ENCODE assay signal across 23 cellular contexts in genomic region chr2:196431076-196431475, GRCh38.
DNase-seq lines count a peak whose midpoint lies in the region; ATAC-seq, FAIRE-seq and TF ChIP-seq lines count a peak whose summit lies in the region.
"Had no signal": no experiment of that assay in that cellular context is flagged by ENCODE, and none has a peak within 500 bp of the region (broad histone marks: within the 10 kb centered on the region; RNA-seq: fewer than 3 reads in every experiment).

No MANE protein-coding gene starts in this region.

- no peaks in the 10 kb centered on the region for H3K36me3 ChIP-seq in liver (ENCODE audit: control insufficient read depth in 4 of 4, insufficient read depth in 3 of 4, low read depth in 1 of 4, low read length in 3 of 4)
- no peaks in the 10 kb centered on the region for H3K36me3 ChIP-seq in HepG2 (replicated peaks in 1 of 2; ENCODE audit: control insufficient read depth in 1 of 2, insufficient read depth in 2 of 2, low read length in 2 of 2)
- H3K36me3 ChIP-seq in astrocyte (ENCODE audit: insufficient read depth, low read length): no peaks in the 10 kb centered on the region
- H3K36me3 ChIP-seq: HAP-1 had no signal

- H3K27me3 Mint-ChIP-seq in astrocyte (ENCODE audit: low read depth, unreplicated experiment): no peaks in the 10 kb centered on the region

- 64% methylated on average over 2 of the region's 2 CpGs for WGBS in liver
- WGBS in HepG2 (ENCODE audit: low lambda C conversion rate): 2% methylated on average over 2 of the region's 2 CpGs

- H3K79me2 ChIP-seq in HepG2 (ENCODE audit: insufficient read depth, low read length) (no peaks in the 10 kb centered on the region), astrocyte (ENCODE audit: insufficient read depth, low read length) (no peaks in the 10 kb centered on the region)

- no peak overlapping the region for H3K4me3 ChIP-seq in liver (ENCODE audit: low read depth in 1 of 3, low read length in 3 of 3)
- H3K4me3 ChIP-seq in HepG2 (replicated peaks in 1 of 3; ENCODE audit: insufficient read depth in 1 of 3, low read depth in 2 of 3, low read length in 3 of 3): no peak overlapping the region
- H3K4me3 ChIP-seq in astrocyte (ENCODE audit: insufficient read depth, low read depth, low read length): no peak overlapping the region
- H3K4me3 ChIP-seq in fibroblast of the aortic adventitia (ENCODE audit: low read depth, low read length): no peak overlapping the region
- H3K4me3 ChIP-seq: GM23248, HAP-1 had no signal

- H3K27me3 ChIP-seq in liver (ENCODE audit: control insufficient read depth in 4 of 4, insufficient read depth in 4 of 4, low read length in 3 of 4) (no peaks in the 10 kb centered on the region), HepG2 (ENCODE audit: control insufficient read depth in 1 of 2, insufficient read depth in 2 of 2, low read length in 2 of 2) (no peaks in the 10 kb centered on the region), astrocyte (ENCODE audit: insufficient read depth, low read length) (no peaks in the 10 kb centered on the region)

- FAIRE-seq in HepG2 (lab: Jason Lieb, UNC) (no peak), astrocyte (lab: Jason Lieb, UNC) (no peak)

- no peak overlapping the region for H3K27ac Mint-ChIP-seq in astrocyte (ENCODE audit: unreplicated experiment)
- H3K27ac Mint-ChIP-seq: B cell had no signal

- POLR2A ChIA-PET in HepG2 (lab: Yijun Ruan, JAX): no interaction called here

- H3K4me1 Mint-ChIP-seq in astrocyte (ENCODE audit: low read depth, unreplicated experiment): no peaks in the 10 kb centered on the region

- no peak overlapping the region for H3K4me3 Mint-ChIP-seq in astrocyte (ENCODE audit: unreplicated experiment)
- H3K4me3 Mint-ChIP-seq: B cell had no signal

- intact Hi-C loops in HepG2 (cut with micrococcal nuclease; ENCODE audit: unreplicated experiment): loop anchor here (5.0 kb wide), 1 partner anchor 326 kb away; no protein-coding TSS in a partner anchor

- TF ChIP-seq RAD21 in liver (IDR thresholded peaks at IDR 0.05) (no peak), HepG2 (CRISPR knock-in tag; IDR thresholded peaks at IDR 0.05) (no peak)

- H3K27ac ChIP-seq in liver (ENCODE audit: low read depth in 1 of 2, low read length in 2 of 2) (no peak overlapping the region), HepG2 (ENCODE audit: extremely low read length, insufficient read depth, low read length) (no peak overlapping the region), astrocyte (ENCODE audit: low read depth, low read length) (no peak overlapping the region)
- H3K27ac ChIP-seq: 22Rv1, GM23248 had no signal

- H2AFZ ChIP-seq in HepG2 (ENCODE audit: low read length) (no peak overlapping the region), astrocyte (ENCODE audit: low read depth, low read length) (no peak overlapping the region)
- H2AFZ ChIP-seq: GM23248 had no signal

- no peak for ATAC-seq in HepG2

- H3K4me2 ChIP-seq in HepG2 (ENCODE audit: low read depth, low read length) (no peak overlapping the region), astrocyte (ENCODE audit: low read length) (no peak overlapping the region)

- H3K9ac ChIP-seq in liver (ENCODE audit: low read depth in 1 of 2, low read length in 2 of 2) (no peak overlapping the region), HepG2 (ENCODE audit: insufficient read depth, low read depth, low read length) (no peak overlapping the region), astrocyte (ENCODE audit: low read length) (no peak overlapping the region)
- H3K9ac ChIP-seq: GM23248 had no signal

- in situ Hi-C loops in HepG2 (cut with HindIII; ENCODE audit: extremely low pct_ligation_motif_present, low pct_unique_long_range_greater_than_20kb): no loop called here

- TF ChIP-seq EP300 in HepG2 (IDR thresholded peaks at IDR 0.05; ENCODE audit: low read depth in 2 of 2, low read length in 2 of 2): no peak
- no peak for TF ChIP-seq EP300 in HepG2 (CRISPR knock-in tag; IDR thresholded peaks at IDR 0.05; ENCODE audit: borderline replicate concordance)

- TF ChIP-seq POLR2A in HepG2 (IDR thresholded peaks at IDR 0.05; ENCODE audit: insufficient read depth in 1 of 2, low read depth in 2 of 2, low read length in 2 of 2): no peak

- H3K36me3 Mint-ChIP-seq in astrocyte (ENCODE audit: low read depth, unreplicated experiment): no peaks in the 10 kb centered on the region

- TF ChIP-seq CTCF in liver (IDR thresholded peaks at IDR 0.05; ENCODE audit: low read depth, low read length, missing input control) (no peak), HepG2 (CRISPR knock-in tag; IDR thresholded peaks at IDR 0.05) (no peak), astrocyte (IDR thresholded peaks at IDR 0.05; ENCODE audit: insufficient read depth, low read depth, low read length) (no peak), fibroblast of the aortic adventitia (IDR thresholded peaks at IDR 0.05; ENCODE audit: insufficient read depth, low read length) (no peak)

- H3K4me1 ChIP-seq in liver (ENCODE audit: control insufficient read depth in 4 of 4, insufficient read depth in 4 of 4, low read length in 3 of 4) (peaks cover 0 to 6% (median 0%) of the 10 kb centered on the region in 4 donors), HepG2 (ENCODE audit: insufficient read depth, low read length) (no peaks in the 10 kb centered on the region), astrocyte (ENCODE audit: insufficient read depth, low read length) (no peaks in the 10 kb centered on the region)
- H3K4me1 ChIP-seq: HAP-1 had no signal

- CTCF ChIA-PET in HepG2 (lab: Yijun Ruan, JAX; ENCODE audit: low intra/inter-chr PET ratio, low total read pairs): no interaction called here

- BruUV-seq in HepG2 (replicated peaks; lab: Mats Ljungman, UMichigan): no TSS peak

- H4K20me1 ChIP-seq in HepG2 (ENCODE audit: insufficient read depth, low read length) (no peaks in the 10 kb centered on the region), astrocyte (ENCODE audit: insufficient read depth, low read length) (no peaks in the 10 kb centered on the region)

- H3K9me3 Mint-ChIP-seq in astrocyte (ENCODE audit: unreplicated experiment): no peaks in the 10 kb centered on the region

- no peak for DNase-seq in HepG2 (ENCODE audit: low spot score)
- peak; percentile 47 for DNase-seq in astrocyte (ENCODE audit: low read depth)
- peak; percentile 76 for DNase-seq in fibroblast of the aortic adventitia (ENCODE audit: low read depth)
- no peak for DNase-seq in NCI-H2171 (lab: John Stamatoyannopoulos, UW)
- no peak for DNase-seq in stimulated activated CD4-positive, alpha-beta T cell treated with anti-CD3 and anti-CD28 coated beads, Interleukin-15, amount 100 ng/mL, for 24 hours
- no peak for DNase-seq in middle frontal gyrus (ENCODE audit: extremely low spot score, low spot score)
- no peak for DNase-seq in activated CD4-positive, alpha-beta T cell treated with anti-CD3 and anti-CD28 coated beads, Interleukin-2, amount 50 U/mL, for 4 hours
- DNase-seq: COR-L47, DMS153, GF-D8, GM23248, NCI-H1092 treated with DMSO at 0.1 percent for 48 hours, NCI-H146, NCI-H2029 treated with DMSO at 0.1 percent for 48 hours, NCI-H2171 treated with DMSO at 0.1 percent for 48 hours, NCI-H774, OCI-M1, RPMI8226, SIG-M5 had no signal

- no peaks in the 10 kb centered on the region for H3K9me3 ChIP-seq in liver (ENCODE audit: control insufficient read depth in 4 of 4, low read length in 3 of 4)
- no peaks in the 10 kb centered on the region for H3K9me3 ChIP-seq in HepG2 (ENCODE audit: low read length)
- H3K9me3 ChIP-seq in astrocyte (ENCODE audit: insufficient read depth, low read depth, low read length): no peaks in the 10 kb centered on the region
- H3K9me3 ChIP-seq: HAP-1 had no signal

TF ChIP-seq in liver, 16 proteins besides CTCF, POLR2A, EP300 and RAD21 (continues in another document):
- TF ChIP-seq EGR1 (IDR thresholded peaks at IDR 0.05; ENCODE audit: low read depth in 2 of 2) (no peak), JUND (IDR thresholded peaks at IDR 0.05) (no peak)

TF ChIP-seq in HepG2, 621 proteins besides CTCF, POLR2A, EP300 and RAD21:
- TF ChIP-seq, protein P1, sequence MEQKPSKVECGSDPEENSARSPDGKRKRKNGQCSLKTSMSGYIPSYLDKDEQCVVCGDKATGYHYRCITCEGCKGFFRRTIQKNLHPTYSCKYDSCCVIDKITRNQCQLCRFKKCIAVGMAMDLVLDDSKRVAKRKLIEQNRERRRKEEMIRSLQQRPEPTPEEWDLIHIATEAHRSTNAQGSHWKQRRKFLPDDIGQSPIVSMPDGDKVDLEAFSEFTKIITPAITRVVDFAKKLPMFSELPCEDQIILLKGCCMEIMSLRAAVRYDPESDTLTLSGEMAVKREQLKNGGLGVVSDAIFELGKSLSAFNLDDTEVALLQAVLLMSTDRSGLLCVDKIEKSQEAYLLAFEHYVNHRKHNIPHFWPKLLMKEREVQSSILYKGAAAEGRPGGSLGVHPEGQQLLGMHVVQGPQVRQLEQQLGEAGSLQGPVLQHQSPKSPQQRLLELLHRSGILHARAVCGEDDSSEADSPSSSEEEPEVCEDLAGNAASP (CRISPR knock-in tag; IDR thresholded peaks at IDR 0.05; ENCODE audit: borderline replicate concordance): no peak
- TF ChIP-seq ZNF180 (CRISPR knock-in tag; IDR thresholded peaks at IDR 0.05; ENCODE audit: borderline replicate concordance, low read depth) (no peak), PRDM15 (CRISPR knock-in tag; IDR thresholded peaks at IDR 0.05) (no peak), SMARCE1 (IDR thresholded peaks at IDR 0.05; ENCODE audit: borderline replicate concordance) (no peak), GTF3A (CRISPR knock-in tag; conservative IDR thresholded peaks at IDR 0.05) (no peak)

Comparison
In these comparisons a context has a peak if more than half of its experiments do, and no peak if none do; other contexts are left out.
1. DNase-seq: peak in astrocyte (single experiment) and fibroblast of the aortic adventitia (single experiment); none in HepG2 (single experiment), NCI-H2171 (single experiment), stimulated activated CD4-positive, alpha-beta T cell treated with anti-CD3 and anti-CD28 coated beads, Interleukin-15, amount 100 ng/mL, for 24 hours (single experiment), middle frontal gyrus (single experiment) and activated CD4-positive, alpha-beta T cell treated with anti-CD3 and anti-CD28 coated beads, Interleukin-2, amount 50 U/mL, for 4 hours (0 of 2).